ENCODE assay signal across 25 cellular contexts in genomic region chr2:129887688-129888266, GRCh38.
"Had no signal": no experiment of that assay in that cellular context is flagged by ENCODE, and none has a peak within 500 bp of the region (broad histone marks: within the 10 kb centered on the region; RNA-seq: fewer than 3 reads in every experiment).

No MANE protein-coding gene starts in this region.

- H3K4me3 ChIP-seq: dorsolateral prefrontal cortex, gastrocnemius medialis, left lung, neural progenitor cell, ovary, psoas muscle, sigmoid colon, testis, tibial artery had no signal

- H3K4me3 Mint-ChIP-seq: naive thymus-derived CD4-positive, alpha-beta T cell; nephron; neural progenitor cell; type B pancreatic cell had no signal

- H3K27ac ChIP-seq: dorsolateral prefrontal cortex, epithelial cell of prostate, gastrocnemius medialis, left lung, neural progenitor cell, ovary, psoas muscle, sigmoid colon, testis, tibial artery had no signal

- H3K27ac Mint-ChIP-seq: naive thymus-derived CD4-positive, alpha-beta T cell; nephron; neural progenitor cell; type B pancreatic cell had no signal

- H3K9me3 Mint-ChIP-seq: naive thymus-derived CD4-positive, alpha-beta T cell; nephron; neural progenitor cell; type B pancreatic cell had no signal

- H3K36me3 Mint-ChIP-seq: naive thymus-derived CD4-positive, alpha-beta T cell; neural progenitor cell; type B pancreatic cell had no signal

- DNase-seq: cerebellar nuclear complex; dorsolateral prefrontal cortex; effector CD4-positive, alpha-beta T cell; foreskin fibroblast; gastrocnemius medialis; left cardiac atrium; left lung; mesenchymal stem cell; midbrain; naive thymus-derived CD4-positive, alpha-beta T cell; nucleus accumbens; ovary; psoas muscle; right cardiac atrium; sigmoid colon; stimulated activated CD4-positive, alpha-beta T cell treated with anti-CD3 and anti-CD28 coated beads, Interleukin-2, amount 100 ng/mL, for 48 hours; stimulated activated naive CD4-positive, alpha-beta T cell treated with Interleukin-2 at 50 U/mL for 16 hours; substantia nigra; testis; tibial artery had no signal

- H3K36me3 ChIP-seq: gastrocnemius medialis, left lung, neural progenitor cell, ovary, sigmoid colon, tibial artery had no signal

- H3K9me3 ChIP-seq: gastrocnemius medialis, left lung, ovary, psoas muscle, sigmoid colon, testis, tibial artery had no signal

- H3K27me3 ChIP-seq: gastrocnemius medialis, neural progenitor cell, ovary, sigmoid colon, testis, tibial artery had no signal

- ATAC-seq: esophagus mucosa; gastrocnemius medialis; left lung; naive thymus-derived CD4-positive, alpha-beta T cell; psoas muscle had no signal

- H3K4me2 ChIP-seq: neural progenitor cell had no signal

- H3K4me1 ChIP-seq: gastrocnemius medialis, left lung, neural progenitor cell, psoas muscle, sigmoid colon, testis had no signal

- H3K9ac ChIP-seq: neural progenitor cell had no signal

- H2AFZ ChIP-seq: neural progenitor cell had no signal

- H3K4me1 Mint-ChIP-seq: naive thymus-derived CD4-positive, alpha-beta T cell; nephron; neural progenitor cell had no signal
